8 cellular contexts compared by ENCODE assay signal in the genomic region with DNA sequence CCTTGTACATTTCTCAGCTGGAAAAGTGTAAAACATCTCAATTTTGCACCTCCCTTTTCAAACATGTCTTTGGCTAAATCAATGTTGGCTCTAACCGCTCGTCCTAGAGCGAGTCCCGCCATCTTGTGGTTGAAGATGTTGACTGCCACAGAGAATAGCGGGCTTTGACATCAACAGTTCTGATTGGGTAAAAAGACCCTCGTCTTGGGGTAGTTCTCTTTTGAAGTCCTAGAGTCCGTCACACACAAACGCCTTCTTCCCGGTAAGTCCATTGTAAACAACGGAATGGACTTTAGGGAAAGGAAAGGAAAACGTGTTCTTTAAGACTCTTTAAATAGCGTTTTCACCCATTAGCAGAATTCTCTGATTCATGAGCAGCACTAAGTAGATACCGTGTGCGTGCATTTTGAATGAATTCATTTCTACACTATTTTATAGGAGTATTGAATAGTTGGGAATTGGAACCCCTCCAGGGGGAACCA. TPM values are rescaled to one million over a fixed set of nuclear protein-coding genes. Genes with fewer than 3 reads are reported as not detected.
A peak's percentile ranks its signal among the peaks of the same experiment; 100 is the strongest.
DNase-seq lines count a peak whose midpoint lies in the region; FAIRE-seq and TF ChIP-seq lines count a peak whose summit lies in the region.

No MANE protein-coding gene starts in this region.

- peak overlapping the region; percentile 94 for H3K27ac Mint-ChIP-seq in chondrocyte (ENCODE audit: unreplicated experiment)

- H3K4me3 ChIP-seq in kidney (ENCODE audit: low read length in 2 of 2) = peak overlapping the region; percentile 90 to 94

- DNase-seq in DMS153 treated with DMSO at 0.1 percent for 48 hours (lab: John Stamatoyannopoulos, UW; ENCODE audit: unreplicated experiment) (peak; percentile 12), DMS153 (lab: John Stamatoyannopoulos, UW) (no peak), HEK293T (ENCODE audit: extremely low spot score) (peak; percentile 64), M059J (ENCODE audit: low read depth) (peak; percentile 83), T1000 (lab: John Stamatoyannopoulos, UW) (peak; percentile 19), chondrocyte (ENCODE audit: low spot score) (no peak), kidney (no peak), smooth muscle cell of the brain vasculature (ENCODE audit: low read depth, low spot score) (peak; percentile 62)

- H3K4me1 ChIP-seq in kidney (ENCODE audit: control insufficient read depth in 1 of 2, insufficient read depth in 1 of 2, low read depth in 1 of 2, low read length in 2 of 2) = peaks cover 4 to 8% of the 10 kb centered on the region in 2 donors

- POLR2A ChIA-PET in HEK293T (lab: Yijun Ruan, JAX) = interaction anchor here (0.6 to 1.4 kb wide), 7 partner anchors 8 to 392 kb away, joined by 3 to 5 read pairs (median 3); no protein-coding TSS in a partner anchor

- CTCF ChIA-PET in HEK293T (lab: Yijun Ruan, JAX) = interaction anchor here (1.1 kb wide), 1 partner anchor 9 kb away, joined by 3 read pairs; no protein-coding TSS in a partner anchor

- intact Hi-C loops in kidney (cut with DNase I) = no loop called here

- peak overlapping the region; percentile 54 to 79 for H3K9ac ChIP-seq in kidney (ENCODE audit: low read length in 2 of 2)

- H3K4me1 Mint-ChIP-seq in chondrocyte (ENCODE audit: low read depth) = peaks cover 27% of the 10 kb centered on the region

- peaks cover 8% of the 10 kb centered on the region for H3K36me3 Mint-ChIP-seq in chondrocyte (ENCODE audit: low read depth)

- peaks cover 2 to 4% of the 10 kb centered on the region in 2 donors for H3K36me3 ChIP-seq in kidney (ENCODE audit: control insufficient read depth in 1 of 2, insufficient read depth in 2 of 2, low read length in 2 of 2)

- peak; percentile 82 for TF ChIP-seq CTCF in chondrocyte (IDR thresholded peaks at IDR 0.05)
- TF ChIP-seq CTCF in kidney (IDR thresholded peaks at IDR 0.05; ENCODE audit: borderline replicate concordance, extremely low read depth, insufficient read depth) = peak; percentile 35

- peaks cover 33% of the 10 kb centered on the region for H3K27me3 Mint-ChIP-seq in chondrocyte (ENCODE audit: low read depth)

- peaks cover 13% of the 10 kb centered on the region for H3K9me3 Mint-ChIP-seq in chondrocyte (ENCODE audit: low read depth)

- H3K9me3 ChIP-seq in kidney (ENCODE audit: control insufficient read depth in 1 of 2, low read length in 2 of 2) = peaks cover 0 to 3% of the 10 kb centered on the region in 2 donors

- FAIRE-seq in kidney (lab: Jason Lieb, UNC) = peak; percentile 35

- peak overlapping the region; percentile 97 for H3K4me3 Mint-ChIP-seq in chondrocyte (ENCODE audit: unreplicated experiment)

- H3K27ac ChIP-seq in kidney (ENCODE audit: low read depth in 2 of 2, low read length in 2 of 2) = no peak overlapping the region

TF ChIP-seq in HEK293T, 16 proteins besides CTCF, POLR2A, EP300 and RAD21:
- TF ChIP-seq ARNT (IDR thresholded peaks at IDR 0.05) (no peak), CTBP1 (IDR thresholded peaks at IDR 0.05; ENCODE audit: borderline replicate concordance) (no peak), SP1 (IDR thresholded peaks at IDR 0.05) (no peak)

RNA-seq across cellular contexts. Expression of a gene that starts 0.5 kb away (rescaled TPM):
- 114 and 121 TPM in 2 replicates for total RNA-seq in M059J (2014; rRNA removed; shearing (Covaris generic))
- total RNA-seq in chondrocyte (24.7 to 30.8 TPM (median 24.7 TPM) in 3 replicates), kidney (26.5 TPM)
- polyA plus RNA-seq in kidney (ENCODE audit: insufficient read depth, low read depth, low replicate concordance) = 42.9 TPM

RNA-seq across cellular contexts. Expression of a gene that starts 13.5 kb away (rescaled TPM):
- 20.5 and 36.5 TPM in 2 replicates for total RNA-seq in M059J (2014; rRNA removed; shearing (Covaris generic))
- total RNA-seq in chondrocyte = 0.32 to 0.33 TPM in 2 of 3 replicates, not detected in the other
- 0.38 TPM for total RNA-seq in kidney
- not detected for polyA plus RNA-seq in kidney (ENCODE audit: insufficient read depth, low read depth, low replicate concordance)

RNA-seq across cellular contexts. Expression of a gene that starts 49.6 kb away (rescaled TPM):
- 32.4 and 40.0 TPM in 2 replicates for total RNA-seq in M059J (2014; rRNA removed; shearing (Covaris generic))
- total RNA-seq in chondrocyte (74.6 to 283 TPM (median 261 TPM) in 3 replicates), kidney (not detected)
- 0.58 TPM for polyA plus RNA-seq in kidney (ENCODE audit: insufficient read depth, low read depth, low replicate concordance)

Comparison
In these comparisons a context has a peak if more than half of its experiments do, and no peak if none do; other contexts are left out.
1. DNase-seq: peak in DMS153 treated with DMSO at 0.1 percent for 48 hours (single experiment), HEK293T (single experiment), M059J (single experiment), T1000 (single experiment) and smooth muscle cell of the brain vasculature (single experiment); none in DMS153 (single experiment), chondrocyte (single experiment) and kidney (single experiment).
2. RNA of a gene that starts 13.5 kb away (total RNA-seq): 20.5 to 36.5 TPM in M059J; 0.38 TPM in kidney (single experiment) and 0.32 to 0.33 TPM in chondrocyte; every median in the first group is over 10 times any median in the second.
3. RNA of a gene that starts 49.6 kb away (total RNA-seq): 74.6 to 283 TPM in chondrocyte and 32.4 to 40.0 TPM in M059J; not detected in kidney (single experiment); every median in the first group is over 10 times any median in the second.